Comparison of ENCODE assay signal across 9 cellular contexts in genomic region chr14:34227834-34228662, GRCh38.
DNase-seq lines count a peak whose midpoint lies in the region; ATAC-seq, FAIRE-seq and TF ChIP-seq lines count a peak whose summit lies in the region.
"Had no signal": no experiment of that assay in that cellular context is flagged by ENCODE, and none has a peak within 500 bp of the region (broad histone marks: within the 10 kb centered on the region; RNA-seq: fewer than 3 reads in every experiment).

No MANE protein-coding gene starts in this region.

- intact Hi-C loops in GM12878 (cut with micrococcal nuclease; ENCODE audit: unreplicated experiment): loop anchor here (1.0 to 2.0 kb wide), 3 partner anchors 129 to 389 kb away; no protein-coding TSS in a partner anchor

- H3K27me3 ChIP-seq in GM12878 (replicated peaks in 1 of 2; ENCODE audit: control insufficient read depth in 2 of 2, insufficient read depth in 2 of 2, low read length in 1 of 2): peaks cover 0 to 2% of the 10 kb centered on the region in 2 experiments; a peak in 1 of 4 replicates
- H3K27me3 ChIP-seq: BLaER1 had no signal

- H3K4me1 ChIP-seq in GM12878 (ENCODE audit: control insufficient read depth, insufficient read depth, low read length): no peaks in the 10 kb centered on the region
- H3K4me1 ChIP-seq: BLaER1 had no signal

- H2AFZ ChIP-seq in GM12878 (ENCODE audit: control insufficient read depth, low read depth, low read length): peak overlapping the region; percentile 9; the same call in 1 of the 2 replicates

- no peak for TF ChIP-seq POLR2A in GM12878 (IDR thresholded peaks at IDR 0.05; ENCODE audit: low read depth, low read length)

- H3K9me3 ChIP-seq in GM12878 (replicated peaks; ENCODE audit: control insufficient read depth, insufficient read depth, low read length): no peaks in the 10 kb centered on the region
- H3K9me3 ChIP-seq: BLaER1 had no signal

- H3K27ac ChIP-seq in GM12878 (ENCODE audit: control insufficient read depth, insufficient read depth): no peak overlapping the region
- H3K27ac ChIP-seq: BLaER1 had no signal

- RAD21 ChIA-PET in GM12878 (lab: Charles Lee; ENCODE audit: unreplicated experiment): interaction anchor here (0.6 to 4.1 kb wide), 23 partner anchors 12 to 552 kb away, joined by 3 to 62 read pairs (median 5); no protein-coding TSS in a partner anchor

- no peaks in the 10 kb centered on the region for H3K79me2 ChIP-seq in GM12878 (ENCODE audit: control insufficient read depth, insufficient read depth, low read length)

- H3K9ac ChIP-seq in GM12878 (ENCODE audit: control insufficient read depth, insufficient read depth, low read length): no peak overlapping the region
- H3K9ac ChIP-seq: BLaER1 had no signal

- no peak for TF ChIP-seq EP300 in GM12878 (IDR thresholded peaks at IDR 0.05; ENCODE audit: borderline replicate concordance in 1 of 2, control insufficient read depth in 1 of 2, low read depth in 2 of 2, low read length in 2 of 2)

- TF ChIP-seq RAD21 in GM12878 (IDR thresholded peaks at IDR 0.05; ENCODE audit: insufficient read depth, low read depth, low read length): peak; percentile 81

- no peaks in the 10 kb centered on the region for H4K20me1 ChIP-seq in GM12878 (ENCODE audit: control insufficient read depth, insufficient read depth)
- H4K20me1 ChIP-seq: BLaER1 had no signal

- H3K4me3 ChIP-seq in GM12878: no peak overlapping the region
- H3K4me3 ChIP-seq: BLaER1 had no signal

- peak; percentile 77 for FAIRE-seq in GM12878 (lab: Jason Lieb, UNC)

- CTCF ChIA-PET in GM12878 (lab: Yijun Ruan, JAX): interaction anchor here (0.6 to 7.8 kb wide), 36 partner anchors 9 to 1639 kb away, joined by 3 to 196 read pairs (median 4); no protein-coding TSS in a partner anchor

- WGBS in GM12878 (ENCODE audit: insufficient coverage, insufficient replicate concordance, low lambda C conversion rate, missing lambda C conversion rate): 33% methylated on average over 21 of the region's 22 CpGs

- peak; percentile 71 to 78 (median 72); a peak in 5 of 6 replicates for TF ChIP-seq CTCF in GM12878 (IDR thresholded peaks at IDR 0.05 in 2 of 3, conservative IDR thresholded peaks at IDR 0.05 in 1 of 3; ENCODE audit: control insufficient read depth in 2 of 3, extremely low read depth in 1 of 3, insufficient read depth in 1 of 3, low read depth in 3 of 3, low read length in 3 of 3)

- BruUV-seq in GM12878 (replicated peaks; lab: Mats Ljungman, UMichigan): no TSS peak

- in situ Hi-C loops in GM12878 (cut with MboI): loop anchor here (5.0 kb wide), 1 partner anchor 391 kb away; no protein-coding TSS in a partner anchor

- DNase-seq in NCI-H1417 (lab: John Stamatoyannopoulos, UW) (peak; percentile 64 to 81 (median 72)), NCI-H1417 treated with DMSO at 0.1 percent for 48 hours (lab: John Stamatoyannopoulos, UW) (no peak), NCI-H1105 (lab: John Stamatoyannopoulos, UW) (peak; percentile 56), T1000 (lab: John Stamatoyannopoulos, UW) (peak; percentile 18), GM12878 (ENCODE audit: low read depth, low spot score) (no peak), iPS-NIHi11 (ENCODE audit: low spot score) (peak; percentile 83)
- peak; percentile 29 to 52 for DNase-seq in stimulated activated CD4-positive, alpha-beta T cell treated with anti-CD3 and anti-CD28 coated beads, Interleukin-12 subunit alpha, Interleukin-12 subunit beta, amount 100 ng/mL, for 24 hours (ENCODE audit: low read depth in 2 of 2)

- ATAC-seq in HG02588 (IDR thresholded peaks at IDR 0.05; ENCODE audit: unreplicated experiment) (peak; percentile 84), GM12878 (peak; percentile 96)

- POLR2A ChIA-PET in GM12878 (lab: Charles Lee): interaction anchor here (0.6 to 1.4 kb wide), 5 partner anchors 128 to 381 kb away, joined by 3 to 4 read pairs (median 3); no protein-coding TSS in a partner anchor

- H3K36me3 ChIP-seq in GM12878 (ENCODE audit: control insufficient read depth in 2 of 2, insufficient read depth in 2 of 2, low read length in 1 of 2): no peaks in the 10 kb centered on the region
- H3K36me3 ChIP-seq: BLaER1 had no signal

- SMC1A ChIA-PET in GM12878 (lab: Charles Lee; ENCODE audit: uncharacterized antibody, unreplicated experiment): interaction anchor here (0.6 to 4.0 kb wide), 24 partner anchors 12 to 1639 kb away, joined by 3 to 52 read pairs (median 3); no protein-coding TSS in a partner anchor

- H3K4me2 ChIP-seq in GM12878 (ENCODE audit: control insufficient read depth, insufficient read depth): no peak overlapping the region; the same call in 1 of the 2 replicates
- H3K4me2 ChIP-seq: BLaER1 had no signal

TF ChIP-seq in GM12878, 131 proteins besides CTCF, POLR2A, EP300 and RAD21:
- TF ChIP-seq, protein P1, sequence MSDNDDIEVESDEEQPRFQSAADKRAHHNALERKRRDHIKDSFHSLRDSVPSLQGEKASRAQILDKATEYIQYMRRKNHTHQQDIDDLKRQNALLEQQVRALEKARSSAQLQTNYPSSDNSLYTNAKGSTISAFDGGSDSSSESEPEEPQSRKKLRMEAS (IDR thresholded peaks at IDR 0.05; ENCODE audit: low read depth, low read length): 0 out of 2 replicates have a peak, but pooled peaks have one; percentile 26
- TF ChIP-seq, protein P2, sequence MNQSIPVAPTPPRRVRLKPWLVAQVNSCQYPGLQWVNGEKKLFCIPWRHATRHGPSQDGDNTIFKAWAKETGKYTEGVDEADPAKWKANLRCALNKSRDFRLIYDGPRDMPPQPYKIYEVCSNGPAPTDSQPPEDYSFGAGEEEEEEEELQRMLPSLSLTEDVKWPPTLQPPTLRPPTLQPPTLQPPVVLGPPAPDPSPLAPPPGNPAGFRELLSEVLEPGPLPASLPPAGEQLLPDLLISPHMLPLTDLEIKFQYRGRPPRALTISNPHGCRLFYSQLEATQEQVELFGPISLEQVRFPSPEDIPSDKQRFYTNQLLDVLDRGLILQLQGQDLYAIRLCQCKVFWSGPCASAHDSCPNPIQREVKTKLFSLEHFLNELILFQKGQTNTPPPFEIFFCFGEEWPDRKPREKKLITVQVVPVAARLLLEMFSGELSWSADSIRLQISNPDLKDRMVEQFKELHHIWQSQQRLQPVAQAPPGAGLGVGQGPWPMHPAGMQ (IDR thresholded peaks at IDR 0.05; ENCODE audit: borderline replicate concordance): no peak
- peak; percentile 45; the same call in 1 of the 2 replicates for TF ChIP-seq SMARCA5 (IDR thresholded peaks at IDR 0.05)
- 0 out of 2 replicates have a peak, but pooled peaks have one; percentile 48 for TF ChIP-seq NBN (IDR thresholded peaks at IDR 0.05)
- 0 out of 2 replicates have a peak, but pooled peaks have one; percentile 30 for TF ChIP-seq GATAD2B (conservative IDR thresholded peaks at IDR 0.05; ENCODE audit: low read depth)
- peak; percentile 20 for TF ChIP-seq SKIL (IDR thresholded peaks at IDR 0.05; ENCODE audit: low read depth, poor library complexity, severe bottlenecking)
- peak; percentile 83 for TF ChIP-seq MEF2B (IDR thresholded peaks at IDR 0.05; ENCODE audit: partially characterized antibody, poor library complexity, severe bottlenecking)
- no peak for TF ChIP-seq ELK1 (IDR thresholded peaks at IDR 0.05; ENCODE audit: low read depth, low read length)
- TF ChIP-seq JUNB (IDR thresholded peaks at IDR 0.05): no peak
- 0 out of 2 replicates have a peak, but pooled peaks have one; percentile 24 for TF ChIP-seq RAD51 (IDR thresholded peaks at IDR 0.05)
- TF ChIP-seq BHLHE40 (IDR thresholded peaks at IDR 0.05; ENCODE audit: borderline replicate concordance in 1 of 2, low read depth in 2 of 2, low read length in 1 of 2): peak; percentile 31 to 42; a peak in 1 of 4 replicates
- 0 out of 2 replicates have a peak, but pooled peaks have one; percentile 13 for TF ChIP-seq YY1 (IDR thresholded peaks at IDR 0.05; ENCODE audit: low read depth, low read length)
- TF ChIP-seq POLR2AphosphoS2 (IDR thresholded peaks at IDR 0.05; ENCODE audit: low read depth, low read length): no peak
- peak; percentile 69; the same call in 1 of the 2 replicates for TF ChIP-seq SMC3 (IDR thresholded peaks at IDR 0.05; ENCODE audit: borderline replicate concordance, low read length)

Comparison
In these comparisons a context has a peak if more than half of its experiments do, and no peak if none do; other contexts are left out.
1. DNase-seq: peak in NCI-H1417 (3 of 3), NCI-H1105 (single experiment), T1000 (single experiment), iPS-NIHi11 (single experiment) and stimulated activated CD4-positive, alpha-beta T cell treated with anti-CD3 and anti-CD28 coated beads, Interleukin-12 subunit alpha, Interleukin-12 subunit beta, amount 100 ng/mL, for 24 hours (2 of 2); none in NCI-H1417 treated with DMSO at 0.1 percent for 48 hours (single experiment) and GM12878 (single experiment).